In genomic region chr4:158130204-158130603, GRCh38 we compare ENCODE assay signal across 15 cellular contexts.
DNase-seq lines count a peak whose midpoint lies in the region; TF ChIP-seq lines count a peak whose summit lies in the region.
"Had no signal": no experiment of that assay in that cellular context is flagged by ENCODE, and none has a peak within 500 bp of the region (broad histone marks: within the 10 kb centered on the region; RNA-seq: fewer than 3 reads in every experiment).

No MANE protein-coding gene starts in this region.

- DNase-seq in NCI-H510A (lab: John Stamatoyannopoulos, UW) (peak; percentile 3), NCI-H510A treated with DMSO at 0.1 percent for 48 hours (lab: John Stamatoyannopoulos, UW) (no peak), NCI-H1105 (lab: John Stamatoyannopoulos, UW) (peak; percentile 64), NCI-H748 (lab: John Stamatoyannopoulos, UW; ENCODE audit: unreplicated experiment) (peak; percentile 91), NCI-H1048 (lab: John Stamatoyannopoulos, UW) (no peak), retina (no peak), NCI-H1436 (lab: John Stamatoyannopoulos, UW) (no peak)
- DNase-seq: Caco-2, DND-41, GDM1, GOT3, KBM-7, NCI-H524 treated with DMSO at 0.1 percent for 48 hours had no signal

- H3K9me3 Mint-ChIP-seq in nephron = no peaks in the 10 kb centered on the region
- H3K9me3 Mint-ChIP-seq: CD14-positive monocyte had no signal

- H3K4me3 Mint-ChIP-seq in nephron = no peak overlapping the region
- H3K4me3 Mint-ChIP-seq: CD14-positive monocyte had no signal

- H3K27me3 Mint-ChIP-seq in nephron (ENCODE audit: low read depth) = no peaks in the 10 kb centered on the region

- H3K36me3 Mint-ChIP-seq in nephron (ENCODE audit: low read depth) = peaks cover 30% of the 10 kb centered on the region

- peaks cover 33% of the 10 kb centered on the region for H3K4me1 Mint-ChIP-seq in nephron

- peak overlapping the region; percentile 59 to 85 (median 76) for H3K27ac Mint-ChIP-seq in nephron

- TF ChIP-seq CTCF in nephron (IDR thresholded peaks at IDR 0.05; ENCODE audit: unreplicated experiment in 3 of 3) = no peak

Comparison
In these comparisons a context has a peak if more than half of its experiments do, and no peak if none do; other contexts are left out.
1. DNase-seq: peak in NCI-H510A (single experiment), NCI-H1105 (single experiment) and NCI-H748 (single experiment); none in NCI-H510A treated with DMSO at 0.1 percent for 48 hours (single experiment), NCI-H1048 (single experiment), retina (single experiment) and NCI-H1436 (single experiment).